Comparison of ENCODE assay signal across 1 cellular context in the genomic region with DNA sequence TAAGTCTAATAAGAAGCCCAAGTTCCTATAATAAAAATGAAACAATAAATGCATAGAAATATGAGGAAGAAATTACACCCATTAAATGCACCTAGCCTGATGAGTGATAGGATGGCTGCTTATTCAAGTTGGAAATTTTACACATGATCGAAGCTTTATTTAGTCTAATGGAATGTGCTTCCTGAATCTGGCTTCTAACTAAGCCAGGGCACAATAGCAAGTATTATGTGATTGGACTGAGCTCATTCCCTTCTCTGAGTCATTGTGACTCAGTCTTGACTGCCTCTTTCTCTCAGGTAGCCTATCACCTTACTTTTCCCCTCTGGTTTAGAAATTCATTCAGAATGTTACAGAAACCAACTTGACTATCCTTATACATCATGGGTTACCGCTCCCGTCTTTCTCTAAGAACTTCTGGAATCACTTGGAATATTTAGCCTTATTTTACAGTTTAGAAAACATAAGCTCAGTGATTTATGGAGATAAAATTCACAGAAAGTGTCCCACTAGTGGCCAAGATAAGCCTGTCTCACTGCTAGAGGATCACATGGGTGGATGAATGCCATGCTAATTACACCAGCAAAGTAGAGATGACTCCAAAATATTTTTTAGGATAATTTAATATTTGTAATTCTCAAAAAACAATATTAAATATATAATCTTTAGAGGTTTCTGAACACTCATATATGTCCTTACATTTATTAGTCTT.
TF ChIP-seq lines count a peak whose summit lies in the region.

No MANE protein-coding gene starts in this region.

TF ChIP-seq in HepG2, 621 proteins besides CTCF, POLR2A, EP300 and RAD21:
- peak; percentile 51 for TF ChIP-seq FOSL2 (CRISPR knock-in tag; IDR thresholded peaks at IDR 0.05)
- TF ChIP-seq SRF (IDR thresholded peaks at IDR 0.05; ENCODE audit: low read depth, low read length): no peak
